ENCODE assay signal across 24 cellular contexts in genomic region chr3:141830508-141830907, GRCh38. TPM values are rescaled to one million over a fixed set of nuclear protein-coding genes. Genes with fewer than 3 reads are reported as not detected.
DNase-seq lines count a peak whose midpoint lies in the region; ATAC-seq and TF ChIP-seq lines count a peak whose summit lies in the region.
"Had no signal": no experiment of that assay in that cellular context is flagged by ENCODE, and none has a peak within 500 bp of the region (broad histone marks: within the 10 kb centered on the region; RNA-seq: fewer than 3 reads in every experiment).

No MANE protein-coding gene starts in this region.

- H3K14ac ChIP-seq in neuronal stem cell (ENCODE audit: low read length) = no peak overlapping the region

- ATAC-seq in SK-N-SH treated with all-trans-retinoic acid at 6 μM for 48 hours = peak; percentile 52
- ATAC-seq: activated CD4-positive, alpha-beta T cell treated with anti-CD3 and anti-CD28 coated beads for 36 hours; gastrocnemius medialis; natural killer cell; pancreas; PC-3; right lobe of liver had no signal

- no peak for TF ChIP-seq POLR2A in testis (IDR thresholded peaks at IDR 0.05)

- H3K23ac ChIP-seq in neuronal stem cell (ENCODE audit: low read depth, low read length, poor library complexity) = no peak overlapping the region

- WGBS in neuronal stem cell (ENCODE audit: extremely low coverage in 2 of 2, insufficient read length in 2 of 2, insufficient replicate concordance in 1 of 2), 2 donors = no CpG with 5 or more reads among the region's 6 CpGs
- 73 to 85% methylated on average over 6 of the region's 6 CpGs for WGBS in testis, 2 donors

- no peak overlapping the region for H3K9ac ChIP-seq in neuronal stem cell (ENCODE audit: low read depth, low read length, poor library complexity)
- H3K9ac ChIP-seq: BLaER1 treated with 17β-estradiol and CSF1 and Interleukin-3, amounts not matched to agents 10 nM and 100 nM had no signal

- TF ChIP-seq CTCF in fibroblast of pulmonary artery (IDR thresholded peaks at IDR 0.05; ENCODE audit: low read length, missing control alignments) (no peak), testis (IDR thresholded peaks at IDR 0.05) (no peak)

- H3K27ac ChIP-seq in neuronal stem cell (replicated peaks; ENCODE audit: low read length) (no peak overlapping the region), testis (no peak overlapping the region)
- H3K27ac ChIP-seq: BLaER1 treated with 17β-estradiol and CSF1 and Interleukin-3, amounts not matched to agents 10 nM and 100 nM; dorsolateral prefrontal cortex; gastrocnemius medialis; pancreas; right lobe of liver; vagina had no signal

- intact Hi-C loops in testis (cut with DNase I; ENCODE audit: low total_unique reads) = no loop called here

- no peak overlapping the region for H3K4ac ChIP-seq in neuronal stem cell (ENCODE audit: low read length)

- H3K27me3 ChIP-seq in HAP-1 (ENCODE audit: low read depth) (no peaks in the 10 kb centered on the region), neuronal stem cell (ENCODE audit: control insufficient read depth in 3 of 3, insufficient read depth in 3 of 3, low read depth in 1 of 3, low read length in 3 of 3) (peaks cover 0 to 5% (median 0%) of the 10 kb centered on the region in 3 experiments), testis (no peaks in the 10 kb centered on the region)
- H3K27me3 ChIP-seq: BLaER1 treated with 17β-estradiol and CSF1 and Interleukin-3, amounts not matched to agents 10 nM and 100 nM; dorsolateral prefrontal cortex; gastrocnemius medialis; pancreas; right lobe of liver; vagina had no signal

- no peak overlapping the region for H3K4me2 ChIP-seq in neuronal stem cell (ENCODE audit: insufficient read depth, low read length, poor library complexity, severe bottlenecking)
- H3K4me2 ChIP-seq: BLaER1 treated with 17β-estradiol and CSF1 and Interleukin-3, amounts not matched to agents 10 nM and 100 nM had no signal

- DNase-seq in HAP-1 (ENCODE audit: low spot score in 2 of 2) = peak; percentile 11 to 19
- DNase-seq in fibroblast of pulmonary artery (ENCODE audit: low read depth) = peak; percentile 75
- DNase-seq in neuronal stem cell (ENCODE audit: low spot score) = no peak
- no peak for DNase-seq in D341Med (ENCODE audit: low spot score)
- DNase-seq in HuH-7.5 (ENCODE audit: low spot score) = no peak
- DNase-seq in foreskin melanocyte = no peak
- no peak for DNase-seq in testis
- DNase-seq: activated CD4-positive, alpha-beta T cell treated with anti-CD3 and anti-CD28 coated beads for 36 hours; activated naive CD4-positive, alpha-beta T cell treated with anti-CD3 and anti-CD28 coated beads, Interleukin-2, amount 10 ng/mL, durations not matched to agents 7 days and 5 days; activated T-cell treated with anti-CD3 and anti-CD28 coated beads, Interleukin-2, amount 50 U/mL, for 48 hours; dorsolateral prefrontal cortex; EL; gastrocnemius medialis; KBM-7; natural killer cell; NCI-H1694; NCI-H2227 treated with DMSO at 0.1 percent for 48 hours; pancreas; PC-3; right lobe of liver; SIG-M5 had no signal

- H3K9me3 ChIP-seq in HAP-1 = 0 out of 2 replicates have a peak, but pooled peaks cover 3% of the 10 kb centered on the region
- no peaks in the 10 kb centered on the region for H3K9me3 ChIP-seq in neuronal stem cell (replicated peaks in 1 of 2; ENCODE audit: control insufficient read depth in 2 of 2, insufficient read depth in 1 of 2, low read depth in 1 of 2, low read length in 2 of 2)
- H3K9me3 ChIP-seq in testis = no peaks in the 10 kb centered on the region
- H3K9me3 ChIP-seq: gastrocnemius medialis, pancreas, right lobe of liver, vagina had no signal

- H2AK5ac ChIP-seq in neuronal stem cell (ENCODE audit: low read depth, low read length) = no peak overlapping the region

- H2BK120ac ChIP-seq in neuronal stem cell (ENCODE audit: low read depth, low read length) = no peak overlapping the region

- no peak overlapping the region for H2AFZ ChIP-seq in neuronal stem cell (ENCODE audit: low read length)

- no peaks in the 10 kb centered on the region for H3K36me3 ChIP-seq in HAP-1 (replicated peaks)
- H3K36me3 ChIP-seq in neuronal stem cell (replicated peaks in 1 of 2; ENCODE audit: control insufficient read depth in 2 of 2, insufficient read depth in 2 of 2, low read length in 2 of 2) = no peaks in the 10 kb centered on the region
- no peaks in the 10 kb centered on the region for H3K36me3 ChIP-seq in testis (ENCODE audit: low read depth, missing control alignments)
- H3K36me3 ChIP-seq: BLaER1 treated with 17β-estradiol and CSF1 and Interleukin-3, amounts not matched to agents 10 nM and 100 nM; gastrocnemius medialis; pancreas; right lobe of liver; vagina had no signal

- no peak overlapping the region for H4K8ac ChIP-seq in neuronal stem cell (ENCODE audit: low read depth, low read length)

- no peak overlapping the region for H3K4me3 ChIP-seq in HAP-1
- no peak overlapping the region for H3K4me3 ChIP-seq in fibroblast of pulmonary artery (replicated peaks; ENCODE audit: low read depth, low read length)
- no peak overlapping the region for H3K4me3 ChIP-seq in neuronal stem cell (ENCODE audit: low read length in 2 of 2)
- H3K4me3 ChIP-seq in testis = no peak overlapping the region
- H3K4me3 ChIP-seq: BLaER1 treated with 17β-estradiol and CSF1 and Interleukin-3, amounts not matched to agents 10 nM and 100 nM; dorsolateral prefrontal cortex; gastrocnemius medialis; pancreas; right lobe of liver; vagina had no signal

- H2BK5ac ChIP-seq in neuronal stem cell (ENCODE audit: low read length) = no peak overlapping the region

- H3K4me1 ChIP-seq in HAP-1 = peaks cover 3% of the 10 kb centered on the region
- H3K4me1 ChIP-seq in neuronal stem cell (ENCODE audit: control insufficient read depth in 2 of 2, insufficient read depth in 1 of 2, low read depth in 1 of 2, low read length in 2 of 2) = peaks cover 0 to 3% of the 10 kb centered on the region in 2 donors
- H3K4me1 ChIP-seq in testis = no peaks in the 10 kb centered on the region
- H3K4me1 ChIP-seq: gastrocnemius medialis, pancreas, right lobe of liver had no signal

- peak overlapping the region; percentile 72 for H3K18ac ChIP-seq in neuronal stem cell (ENCODE audit: low read length)

- no peaks in the 10 kb centered on the region for H3K79me1 ChIP-seq in neuronal stem cell (ENCODE audit: low read depth, low read length)

- H4K91ac ChIP-seq in neuronal stem cell (ENCODE audit: low read depth, low read length, poor library complexity) = no peak overlapping the region

- no peak overlapping the region for H2BK15ac ChIP-seq in neuronal stem cell (ENCODE audit: low read length)

- no peak overlapping the region for H2BK12ac ChIP-seq in neuronal stem cell (ENCODE audit: low read length)

- in situ Hi-C loops in HAP-1 (cut with MboI; ENCODE audit: low sequenced_read_pairs) = no loop called here

TF ChIP-seq in SK-N-SH treated with all-trans-retinoic acid at 6 μM for 48 hours, 23 proteins besides CTCF, POLR2A, EP300 and RAD21:
- TF ChIP-seq OSR1 (CRISPR knock-in tag; IDR thresholded peaks at IDR 0.05) (no peak), BACH2 (CRISPR knock-in tag; IDR thresholded peaks at IDR 0.05; ENCODE audit: borderline replicate concordance) (no peak), TOX (CRISPR knock-in tag; IDR thresholded peaks at IDR 0.05; ENCODE audit: borderline replicate concordance) (no peak)
- TF ChIP-seq, protein P1, sequence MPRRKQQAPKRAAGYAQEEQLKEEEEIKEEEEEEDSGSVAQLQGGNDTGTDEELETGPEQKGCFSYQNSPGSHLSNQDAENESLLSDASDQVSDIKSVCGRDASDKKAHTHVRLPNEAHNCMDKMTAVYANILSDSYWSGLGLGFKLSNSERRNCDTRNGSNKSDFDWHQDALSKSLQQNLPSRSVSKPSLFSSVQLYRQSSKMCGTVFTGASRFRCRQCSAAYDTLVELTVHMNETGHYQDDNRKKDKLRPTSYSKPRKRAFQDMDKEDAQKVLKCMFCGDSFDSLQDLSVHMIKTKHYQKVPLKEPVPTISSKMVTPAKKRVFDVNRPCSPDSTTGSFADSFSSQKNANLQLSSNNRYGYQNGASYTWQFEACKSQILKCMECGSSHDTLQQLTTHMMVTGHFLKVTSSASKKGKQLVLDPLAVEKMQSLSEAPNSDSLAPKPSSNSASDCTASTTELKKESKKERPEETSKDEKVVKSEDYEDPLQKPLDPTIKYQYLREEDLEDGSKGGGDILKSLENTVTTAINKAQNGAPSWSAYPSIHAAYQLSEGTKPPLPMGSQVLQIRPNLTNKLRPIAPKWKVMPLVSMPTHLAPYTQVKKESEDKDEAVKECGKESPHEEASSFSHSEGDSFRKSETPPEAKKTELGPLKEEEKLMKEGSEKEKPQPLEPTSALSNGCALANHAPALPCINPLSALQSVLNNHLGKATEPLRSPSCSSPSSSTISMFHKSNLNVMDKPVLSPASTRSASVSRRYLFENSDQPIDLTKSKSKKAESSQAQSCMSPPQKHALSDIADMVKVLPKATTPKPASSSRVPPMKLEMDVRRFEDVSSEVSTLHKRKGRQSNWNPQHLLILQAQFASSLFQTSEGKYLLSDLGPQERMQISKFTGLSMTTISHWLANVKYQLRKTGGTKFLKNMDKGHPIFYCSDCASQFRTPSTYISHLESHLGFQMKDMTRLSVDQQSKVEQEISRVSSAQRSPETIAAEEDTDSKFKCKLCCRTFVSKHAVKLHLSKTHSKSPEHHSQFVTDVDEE (CRISPR knock-in tag; IDR thresholded peaks at IDR 0.05) = no peak

RNA-seq across cellular contexts. Expression of gene ATP1B3, which starts 45.9 kb away (rescaled TPM):
- polyA plus RNA-seq in neuronal stem cell (2013, experiment 1 of 2) = 97.8 TPM
- polyA plus RNA-seq in neuronal stem cell (2013, experiment 2 of 2) = 101 TPM
- total RNA-seq in testis = 10 to 100 TPM; 47.1 to 79.5 TPM
- 147 TPM for polyA plus RNA-seq in testis (ENCODE audit: insufficient read depth, low read depth, low replicate concordance)

Comparison
In these comparisons a context has a peak if more than half of its experiments do, and no peak if none do; other contexts are left out.
1. DNase-seq: peak in HAP-1 (2 of 2) and fibroblast of pulmonary artery (single experiment); none in neuronal stem cell (single experiment), D341Med (single experiment), HuH-7.5 (single experiment), foreskin melanocyte (single experiment) and testis (single experiment).